8 cellular contexts compared by ENCODE assay signal in genomic region chr7:155344270-155344617, GRCh38.
DNase-seq lines count a peak whose midpoint lies in the region; ATAC-seq lines count a peak whose summit lies in the region.

No MANE protein-coding gene starts in this region.

- ATAC-seq in activated CD4-positive, CD25-positive, alpha-beta regulatory T cell treated with anti-CD3 and anti-CD28 coated beads, Interleukin-2, amount 50 U/mL, for 24 hours, result peak; percentile 18 to 36
- peak; percentile 25 for ATAC-seq in HG02840 (IDR thresholded peaks at IDR 0.05; ENCODE audit: low FRiP score, unreplicated experiment)
- no peak for ATAC-seq in HG02970 (IDR thresholded peaks at IDR 0.05; ENCODE audit: low FRiP score, unreplicated experiment)

- DNase-seq in activated CD4-positive, CD25-positive, alpha-beta regulatory T cell (lab: John Stamatoyannopoulos, UW), result no peak
- peak; percentile 37 for DNase-seq in activated CD4-positive, CD25-positive, alpha-beta regulatory T cell treated with anti-CD3 and anti-CD28 coated beads, Interleukin-2, amount 50 U/mL, for 72 hours
- DNase-seq in stimulated activated CD4-positive, alpha-beta T cell treated with anti-CD3 and anti-CD28 coated beads, Interleukin-12 subunit alpha, Interleukin-12 subunit beta, amount 100 ng/mL, for 48 hours (ENCODE audit: low read depth in 2 of 3, low spot score in 1 of 3), result peak in 2 of 3 donors; percentile 9 to 12
- no peak for DNase-seq in AG20443 (ENCODE audit: low spot score)
- no peak for DNase-seq in NCI-H1930 (lab: John Stamatoyannopoulos, UW)

Comparison
In these comparisons a context has a peak if more than half of its experiments do, and no peak if none do; other contexts are left out.
1. DNase-seq: peak in activated CD4-positive, CD25-positive, alpha-beta regulatory T cell treated with anti-CD3 and anti-CD28 coated beads, Interleukin-2, amount 50 U/mL, for 72 hours (single experiment) and stimulated activated CD4-positive, alpha-beta T cell treated with anti-CD3 and anti-CD28 coated beads, Interleukin-12 subunit alpha, Interleukin-12 subunit beta, amount 100 ng/mL, for 48 hours (2 of 3); none in activated CD4-positive, CD25-positive, alpha-beta regulatory T cell (0 of 4), AG20443 (single experiment) and NCI-H1930 (0 of 2).